1 cellular context compared by ENCODE assay signal in the genomic region with DNA sequence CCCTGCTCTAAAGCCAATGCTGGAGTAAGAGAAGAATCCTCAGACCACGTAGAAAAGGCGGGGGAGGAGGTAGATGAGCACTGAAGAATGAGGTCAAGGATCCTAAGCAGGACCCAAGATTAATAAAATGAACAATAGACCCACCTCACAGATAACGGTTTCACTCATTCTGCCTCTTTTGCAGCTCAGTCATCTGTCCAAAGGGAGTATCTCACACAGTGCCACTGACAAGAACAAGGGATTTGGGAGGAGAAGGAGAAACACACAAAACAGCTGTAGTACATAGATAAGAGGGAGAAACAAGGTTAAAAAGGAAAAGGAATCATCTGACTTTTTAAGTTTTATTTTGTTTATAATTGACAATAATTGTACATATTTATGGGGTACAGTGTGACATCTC.
TF ChIP-seq lines count a peak whose summit lies in the region.

No MANE protein-coding gene starts in this region.

TF ChIP-seq in K562, 482 proteins besides CTCF, POLR2A, EP300 and RAD21 (continued from another document and continues in another):
- TF ChIP-seq CEBPZ (IDR thresholded peaks at IDR 0.05; ENCODE audit: borderline replicate concordance, low read depth, low read length), result no peak
- no peak for TF ChIP-seq ZNF395 (CRISPR knock-in tag; IDR thresholded peaks at IDR 0.05)
- TF ChIP-seq KDM2B (CRISPR knock-in tag; IDR thresholded peaks at IDR 0.05), result no peak
- TF ChIP-seq SETDB1 (IDR thresholded peaks at IDR 0.05; ENCODE audit: low read length), result no peak
- no peak for TF ChIP-seq SMAD4 (CRISPR knock-in tag; conservative IDR thresholded peaks at IDR 0.05)
- no peak for TF ChIP-seq ZNF717 (CRISPR knock-in tag; IDR thresholded peaks at IDR 0.05)
- no peak for TF ChIP-seq XRCC3 (IDR thresholded peaks at IDR 0.05)
- TF ChIP-seq ETV1 (tag; conservative IDR thresholded peaks at IDR 0.05; ENCODE audit: low read depth), result no peak
- TF ChIP-seq, protein P1, sequence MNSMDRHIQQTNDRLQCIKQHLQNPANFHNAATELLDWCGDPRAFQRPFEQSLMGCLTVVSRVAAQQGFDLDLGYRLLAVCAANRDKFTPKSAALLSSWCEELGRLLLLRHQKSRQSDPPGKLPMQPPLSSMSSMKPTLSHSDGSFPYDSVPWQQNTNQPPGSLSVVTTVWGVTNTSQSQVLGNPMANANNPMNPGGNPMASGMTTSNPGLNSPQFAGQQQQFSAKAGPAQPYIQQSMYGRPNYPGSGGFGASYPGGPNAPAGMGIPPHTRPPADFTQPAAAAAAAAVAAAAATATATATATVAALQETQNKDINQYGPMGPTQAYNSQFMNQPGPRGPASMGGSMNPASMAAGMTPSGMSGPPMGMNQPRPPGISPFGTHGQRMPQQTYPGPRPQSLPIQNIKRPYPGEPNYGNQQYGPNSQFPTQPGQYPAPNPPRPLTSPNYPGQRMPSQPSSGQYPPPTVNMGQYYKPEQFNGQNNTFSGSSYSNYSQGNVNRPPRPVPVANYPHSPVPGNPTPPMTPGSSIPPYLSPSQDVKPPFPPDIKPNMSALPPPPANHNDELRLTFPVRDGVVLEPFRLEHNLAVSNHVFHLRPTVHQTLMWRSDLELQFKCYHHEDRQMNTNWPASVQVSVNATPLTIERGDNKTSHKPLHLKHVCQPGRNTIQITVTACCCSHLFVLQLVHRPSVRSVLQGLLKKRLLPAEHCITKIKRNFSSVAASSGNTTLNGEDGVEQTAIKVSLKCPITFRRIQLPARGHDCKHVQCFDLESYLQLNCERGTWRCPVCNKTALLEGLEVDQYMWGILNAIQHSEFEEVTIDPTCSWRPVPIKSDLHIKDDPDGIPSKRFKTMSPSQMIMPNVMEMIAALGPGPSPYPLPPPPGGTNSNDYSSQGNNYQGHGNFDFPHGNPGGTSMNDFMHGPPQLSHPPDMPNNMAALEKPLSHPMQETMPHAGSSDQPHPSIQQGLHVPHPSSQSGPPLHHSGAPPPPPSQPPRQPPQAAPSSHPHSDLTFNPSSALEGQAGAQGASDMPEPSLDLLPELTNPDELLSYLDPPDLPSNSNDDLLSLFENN (IDR thresholded peaks at IDR 0.05; ENCODE audit: low read depth in 2 of 2, low read length in 2 of 2), result no peak
- TF ChIP-seq TAF7 (tag; IDR thresholded peaks at IDR 0.05), result no peak
- TF ChIP-seq ZNF324 (CRISPR knock-in tag; IDR thresholded peaks at IDR 0.05), result no peak
- no peak for TF ChIP-seq CBFB (CRISPR knock-in tag; IDR thresholded peaks at IDR 0.05)
- TF ChIP-seq MTA2 (IDR thresholded peaks at IDR 0.05; ENCODE audit: low read depth), result peak; percentile 75
- TF ChIP-seq ZBTB12 (CRISPR knock-in tag; IDR thresholded peaks at IDR 0.05), result no peak
- TF ChIP-seq MEF2A (IDR thresholded peaks at IDR 0.05; ENCODE audit: control insufficient read depth, low read depth, low read length), result no peak
- 0 out of 2 replicates have a peak, but pooled peaks have one; percentile 11 for TF ChIP-seq FOSL1 (tag; conservative IDR thresholded peaks at IDR 0.05)
- no peak for TF ChIP-seq ZNF77 (CRISPR knock-in tag; IDR thresholded peaks at IDR 0.05)
- TF ChIP-seq NFIX (CRISPR knock-in tag; IDR thresholded peaks at IDR 0.05; ENCODE audit: low read depth), result no peak
- no peak for TF ChIP-seq THRAP3 (IDR thresholded peaks at IDR 0.05; ENCODE audit: borderline replicate concordance)
- TF ChIP-seq WHSC1 (IDR thresholded peaks at IDR 0.05; ENCODE audit: low read length), result no peak
- TF ChIP-seq ZNF778 (CRISPR knock-in tag; IDR thresholded peaks at IDR 0.05), result no peak
- TF ChIP-seq ZNF551 (CRISPR knock-in tag; IDR thresholded peaks at IDR 0.05), result no peak
- no peak for TF ChIP-seq RBM15 (IDR thresholded peaks at IDR 0.05; ENCODE audit: insufficient read depth, low read length)
- no peak for TF ChIP-seq ZFP1 (CRISPR knock-in tag; IDR thresholded peaks at IDR 0.05)
- TF ChIP-seq MXD1 (CRISPR knock-in tag; IDR thresholded peaks at IDR 0.05; ENCODE audit: borderline replicate concordance, poor library complexity, severe bottlenecking), result no peak
- no peak for TF ChIP-seq ARHGAP35 (IDR thresholded peaks at IDR 0.05; ENCODE audit: partially characterized antibody)
- TF ChIP-seq NONO (IDR thresholded peaks at IDR 0.05; ENCODE audit: low read depth in 2 of 2, low read length in 1 of 2), result no peak
- TF ChIP-seq, protein P2, sequence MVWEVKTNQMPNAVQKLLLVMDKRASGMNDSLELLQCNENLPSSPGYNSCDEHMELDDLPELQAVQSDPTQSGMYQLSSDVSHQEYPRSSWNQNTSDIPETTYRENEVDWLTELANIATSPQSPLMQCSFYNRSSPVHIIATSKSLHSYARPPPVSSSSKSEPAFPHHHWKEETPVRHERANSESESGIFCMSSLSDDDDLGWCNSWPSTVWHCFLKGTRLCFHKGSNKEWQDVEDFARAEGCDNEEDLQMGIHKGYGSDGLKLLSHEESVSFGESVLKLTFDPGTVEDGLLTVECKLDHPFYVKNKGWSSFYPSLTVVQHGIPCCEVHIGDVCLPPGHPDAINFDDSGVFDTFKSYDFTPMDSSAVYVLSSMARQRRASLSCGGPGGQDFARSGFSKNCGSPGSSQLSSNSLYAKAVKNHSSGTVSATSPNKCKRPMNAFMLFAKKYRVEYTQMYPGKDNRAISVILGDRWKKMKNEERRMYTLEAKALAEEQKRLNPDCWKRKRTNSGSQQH (CRISPR knock-in tag; IDR thresholded peaks at IDR 0.05), result no peak
- no peak for TF ChIP-seq NEUROD1 (IDR thresholded peaks at IDR 0.05; ENCODE audit: borderline replicate concordance, low read depth, low read length, partially characterized antibody)
- TF ChIP-seq KAT2B (IDR thresholded peaks at IDR 0.05; ENCODE audit: low read depth, low read length), result no peak
- peak; percentile 43 for TF ChIP-seq MEIS2 (IDR thresholded peaks at IDR 0.05; ENCODE audit: partially characterized antibody)
- no peak for TF ChIP-seq ZNF696 (CRISPR knock-in tag; conservative IDR thresholded peaks at IDR 0.05)
- TF ChIP-seq, protein P3, sequence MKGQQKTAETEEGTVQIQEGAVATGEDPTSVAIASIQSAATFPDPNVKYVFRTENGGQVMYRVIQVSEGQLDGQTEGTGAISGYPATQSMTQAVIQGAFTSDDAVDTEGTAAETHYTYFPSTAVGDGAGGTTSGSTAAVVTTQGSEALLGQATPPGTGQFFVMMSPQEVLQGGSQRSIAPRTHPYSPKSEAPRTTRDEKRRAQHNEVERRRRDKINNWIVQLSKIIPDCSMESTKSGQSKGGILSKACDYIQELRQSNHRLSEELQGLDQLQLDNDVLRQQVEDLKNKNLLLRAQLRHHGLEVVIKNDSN (CRISPR knock-in tag; IDR thresholded peaks at IDR 0.05), result no peak
- peak; percentile 78 for TF ChIP-seq TAL1 (IDR thresholded peaks at IDR 0.05)
- no peak for TF ChIP-seq NR1H2 (CRISPR knock-in tag; IDR thresholded peaks at IDR 0.05)
- TF ChIP-seq SMARCE1 (IDR thresholded peaks at IDR 0.05), result peak; percentile 55; the same call in 1 of the 2 replicates
- no peak for TF ChIP-seq KDM4B (IDR thresholded peaks at IDR 0.05; ENCODE audit: borderline replicate concordance in 2 of 2, low read depth in 1 of 2)
- TF ChIP-seq HDAC2 (IDR thresholded peaks at IDR 0.05), result no peak
- no peak for TF ChIP-seq POU5F1 (IDR thresholded peaks at IDR 0.05; ENCODE audit: borderline replicate concordance, low read depth, low read length, partially characterized antibody)
- TF ChIP-seq MED1 (CRISPR knock-in tag; IDR thresholded peaks at IDR 0.05; ENCODE audit: borderline replicate concordance), result no peak
- TF ChIP-seq SAFB (IDR thresholded peaks at IDR 0.05; ENCODE audit: borderline replicate concordance, low read depth, low read length), result no peak
- no peak for TF ChIP-seq NBN (IDR thresholded peaks at IDR 0.05; ENCODE audit: low read depth)
- TF ChIP-seq HMBOX1 (IDR thresholded peaks at IDR 0.05), result no peak
- TF ChIP-seq ZNF134 (CRISPR knock-in tag; conservative IDR thresholded peaks at IDR 0.05), result no peak
